In the genomic region with DNA sequence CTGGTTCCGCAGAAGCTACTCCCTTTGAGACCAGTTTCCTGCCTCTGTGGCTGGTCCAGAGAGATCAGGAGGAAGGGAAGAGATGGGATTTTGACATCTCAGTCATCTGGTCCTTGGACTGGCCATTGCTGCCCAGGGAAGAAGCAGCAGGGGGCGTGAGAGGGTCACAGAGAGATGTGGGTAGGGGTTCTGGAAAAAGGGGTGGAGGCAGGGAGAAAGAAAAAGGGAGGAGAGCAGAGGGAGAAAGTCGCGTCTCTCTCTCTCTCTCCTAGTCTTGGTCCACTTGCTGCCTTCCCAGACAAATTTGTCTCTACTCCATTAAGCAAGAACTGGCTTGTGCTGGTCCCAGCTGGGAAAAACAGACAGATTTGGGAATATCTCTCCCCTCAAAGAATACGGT, we compare ENCODE assay signal across 10 cellular contexts. TPM values are rescaled to one million over a fixed set of nuclear protein-coding genes. Genes with fewer than 3 reads are reported as not detected.
DNase-seq lines count a peak whose midpoint lies in the region; ATAC-seq and TF ChIP-seq lines count a peak whose summit lies in the region.
"Had no signal": no experiment of that assay in that cellular context is flagged by ENCODE, and none has a peak within 500 bp of the region (broad histone marks: within the 10 kb centered on the region; RNA-seq: fewer than 3 reads in every experiment).

No MANE protein-coding gene starts in this region.

- ATAC-seq in GM21576 (IDR thresholded peaks at IDR 0.05; ENCODE audit: unreplicated experiment) (no peak), HG02571 (IDR thresholded peaks at IDR 0.05; ENCODE audit: unreplicated experiment) (no peak)

- H3K27ac Mint-ChIP-seq in chondrocyte (ENCODE audit: unreplicated experiment) (no peak overlapping the region), nephron progenitor cell (no peak overlapping the region)
- H3K27ac Mint-ChIP-seq: memory B cell had no signal

- H3K4me1 Mint-ChIP-seq in chondrocyte (ENCODE audit: low read depth) (no peaks in the 10 kb centered on the region), nephron progenitor cell (peaks cover 57% of the 10 kb centered on the region)
- H3K4me1 Mint-ChIP-seq: memory B cell had no signal

- H3K36me3 Mint-ChIP-seq in chondrocyte (ENCODE audit: low read depth) (no peaks in the 10 kb centered on the region), nephron progenitor cell (ENCODE audit: low read depth) (no peaks in the 10 kb centered on the region)
- H3K36me3 Mint-ChIP-seq: memory B cell had no signal

- peaks cover 1% of the 10 kb centered on the region for H3K27me3 Mint-ChIP-seq in chondrocyte (ENCODE audit: low read depth)
- H3K27me3 Mint-ChIP-seq in nephron progenitor cell (ENCODE audit: low read depth, poor library complexity): peaks cover 6% of the 10 kb centered on the region

- H3K9me3 Mint-ChIP-seq in chondrocyte (ENCODE audit: low read depth): no peaks in the 10 kb centered on the region
- no peaks in the 10 kb centered on the region for H3K9me3 Mint-ChIP-seq in nephron progenitor cell
- H3K9me3 Mint-ChIP-seq: memory B cell had no signal

- H3K4me3 Mint-ChIP-seq in chondrocyte (ENCODE audit: unreplicated experiment) (no peak overlapping the region), nephron progenitor cell (no peak overlapping the region)
- H3K4me3 Mint-ChIP-seq: memory B cell had no signal

- DNase-seq in DMS 273 (lab: John Stamatoyannopoulos, UW; ENCODE audit: unreplicated experiment): peak; percentile 74
- DNase-seq in DMS 273 treated with DMSO at 0.1 percent for 48 hours (lab: John Stamatoyannopoulos, UW): no peak
- peak; percentile 30 for DNase-seq in NCI-H1105 treated with DMSO at 0.1 percent for 48 hours (lab: John Stamatoyannopoulos, UW)
- no peak for DNase-seq in chondrocyte (ENCODE audit: low spot score)
- peak; percentile 84 for DNase-seq in nephron progenitor cell
- no peak for DNase-seq in NCI-H774 (lab: John Stamatoyannopoulos, UW)

- TF ChIP-seq CTCF in chondrocyte (IDR thresholded peaks at IDR 0.05) (peak; percentile 75), nephron progenitor cell (IDR thresholded peaks at IDR 0.05) (peak; percentile 68)

RNA-seq across cellular contexts. Expression of a gene that starts 4.4 kb away (rescaled TPM):
- 0.67 to 1.2 TPM (median 0.92 TPM) in 3 replicates for total RNA-seq in chondrocyte
- total RNA-seq: T-helper 1 cell treated with Interleukin-12 subunit alpha and Interleukin-12 subunit beta and Interleukin-4 antibody, amounts not matched to agents 30 ng/mL and 1 ng/mL, for 36 hours had no signal

RNA-seq across cellular contexts. Expression of a gene that starts 6.8 kb away (rescaled TPM):
- total RNA-seq in chondrocyte: 82.1 to 85.0 TPM (median 84.9 TPM) in 3 replicates

RNA-seq across cellular contexts. Expression of a gene that starts 16.3 kb away (rescaled TPM):
- total RNA-seq in chondrocyte: 0.77 to 2.2 TPM (median 0.90 TPM) in 3 replicates

RNA-seq across cellular contexts. Expression of a gene that starts 19.7 kb away (rescaled TPM):
- 48.4 to 53.7 TPM (median 52.5 TPM) in 3 replicates for total RNA-seq in chondrocyte

RNA-seq across cellular contexts. Expression of a gene that starts 44.5 kb away (rescaled TPM):
- 0.32 to 0.39 TPM in 2 of 3 replicates, not detected in the other for total RNA-seq in chondrocyte

Comparison
In these comparisons a context has a peak if more than half of its experiments do, and no peak if none do; other contexts are left out.
1. DNase-seq: peak in DMS 273 (single experiment), NCI-H1105 treated with DMSO at 0.1 percent for 48 hours (single experiment) and nephron progenitor cell (single experiment); none in DMS 273 treated with DMSO at 0.1 percent for 48 hours (single experiment), chondrocyte (single experiment) and NCI-H774 (single experiment).